16 cellular contexts compared by ENCODE assay signal in genomic region chr6:142912125-142912524, GRCh38. TPM values are rescaled to one million over a fixed set of nuclear protein-coding genes. Genes with fewer than 3 reads are reported as not detected.
DNase-seq lines count a peak whose midpoint lies in the region; ATAC-seq and TF ChIP-seq lines count a peak whose summit lies in the region.
"Had no signal": no experiment of that assay in that cellular context is flagged by ENCODE, and none has a peak within 500 bp of the region (broad histone marks: within the 10 kb centered on the region; RNA-seq: fewer than 3 reads in every experiment).

No MANE protein-coding gene starts in this region.

- peaks cover 74 to 91% (median 85%) of the 10 kb centered on the region in 4 donors for H3K4me1 Mint-ChIP-seq in CD4-positive, alpha-beta memory T cell
- H3K4me1 Mint-ChIP-seq in GM23338: peaks cover 29% of the 10 kb centered on the region
- H3K4me1 Mint-ChIP-seq in activated T-helper 17 cell treated with anti-CD3 and anti-CD28 coated beads, Interleukin-2, amount 50 U/mL, for 72 hours: peaks cover 66% of the 10 kb centered on the region

- H3F3A ChIP-seq in GM23338 (replicated peaks; ENCODE audit: low read depth): no peaks in the 10 kb centered on the region

- H3K27me3 Mint-ChIP-seq in CD4-positive, alpha-beta memory T cell: no peaks in the 10 kb centered on the region
- H3K27me3 Mint-ChIP-seq in GM23338 (ENCODE audit: insufficient read depth, low read depth, poor library complexity): no peaks in the 10 kb centered on the region
- no peaks in the 10 kb centered on the region for H3K27me3 Mint-ChIP-seq in activated T-helper 17 cell treated with anti-CD3 and anti-CD28 coated beads, Interleukin-2, amount 50 U/mL, for 72 hours

- peak overlapping the region; percentile 31 for H3K4me2 ChIP-seq in GM23338

- H3K4me1 ChIP-seq in CD4-positive, alpha-beta memory T cell (ENCODE audit: insufficient read depth, low read length): peaks cover 97% of the 10 kb centered on the region
- H3K4me1 ChIP-seq in GM23338 (ENCODE audit: insufficient read depth): peaks cover 18% of the 10 kb centered on the region
- H3K4me1 ChIP-seq: adrenal gland, gastroesophageal sphincter, transverse colon had no signal

- H3K27ac Mint-ChIP-seq in CD4-positive, alpha-beta memory T cell: peak overlapping the region in 6 of 7 donors; percentile 98 to 100 (median 99)
- H3K27ac Mint-ChIP-seq in GM23338: 0 out of 2 replicates have a peak overlapping the region, but pooled peaks have one; percentile 1
- peak overlapping the region; percentile 95 for H3K27ac Mint-ChIP-seq in activated T-helper 17 cell treated with anti-CD3 and anti-CD28 coated beads, Interleukin-2, amount 50 U/mL, for 72 hours

- H3K9me2 ChIP-seq in GM23338 (ENCODE audit: insufficient read depth): no peaks in the 10 kb centered on the region; the same call in 1 of the 2 replicates

- no peak for TF ChIP-seq CTCF in GM23338 (conservative IDR thresholded peaks at IDR 0.05; ENCODE audit: low read depth in 2 of 2)

- no peak overlapping the region for H3K4me3 ChIP-seq in CD4-positive, alpha-beta memory T cell (ENCODE audit: low read length in 2 of 2)
- H3K4me3 ChIP-seq in GM23338: no peak overlapping the region
- H3K4me3 ChIP-seq: adrenal gland, gastroesophageal sphincter, SK-N-MC, transverse colon had no signal

- H3K36me3 ChIP-seq in CD4-positive, alpha-beta memory T cell (ENCODE audit: insufficient read depth, low read length): no peaks in the 10 kb centered on the region
- H3K36me3 ChIP-seq in GM23338 (ENCODE audit: insufficient read depth): no peaks in the 10 kb centered on the region
- H3K36me3 ChIP-seq: adrenal gland, gastroesophageal sphincter, transverse colon had no signal

- no peak for DNase-seq in CD4-positive, alpha-beta memory T cell
- peak; percentile 55 for DNase-seq in GM23338 (ENCODE audit: low spot score)
- DNase-seq in iPS-NIHi11 (ENCODE audit: low spot score): peak; percentile 20
- DNase-seq in DMS 273 (lab: John Stamatoyannopoulos, UW; ENCODE audit: unreplicated experiment): no peak
- DNase-seq in DMS 273 treated with DMSO at 0.1 percent for 48 hours (lab: John Stamatoyannopoulos, UW): no peak
- no peak for DNase-seq in NCI-H2107 treated with DMSO at 0.1 percent for 48 hours (lab: John Stamatoyannopoulos, UW; ENCODE audit: unreplicated experiment)
- no peak for DNase-seq in inferior parietal cortex (ENCODE audit: extremely low spot score)
- DNase-seq: adrenal gland, Karpas-422, NCI-H1092 treated with DMSO at 0.1 percent for 48 hours, small intestine, transverse colon had no signal

- peaks cover 2 to 13% of the 10 kb centered on the region in 2 donors for H3K36me3 Mint-ChIP-seq in CD4-positive, alpha-beta memory T cell
- peaks cover 22% of the 10 kb centered on the region for H3K36me3 Mint-ChIP-seq in GM23338 (ENCODE audit: low read depth)
- H3K36me3 Mint-ChIP-seq in activated T-helper 17 cell treated with anti-CD3 and anti-CD28 coated beads, Interleukin-2, amount 50 U/mL, for 72 hours (ENCODE audit: low read depth): peaks cover 58% of the 10 kb centered on the region

- no peaks in the 10 kb centered on the region for H4K20me1 ChIP-seq in GM23338 (replicated peaks; ENCODE audit: insufficient read depth)

- POLR2A ChIA-PET in CD4-positive, alpha-beta memory T cell (lab: Charles Lee; ENCODE audit: partially characterized antibody): interaction anchor here (0.7 to 6.3 kb wide), 9 partner anchors 9 to 55 kb away, joined by 3 to 111 read pairs (median 8); no protein-coding TSS in a partner anchor

- no peaks in the 10 kb centered on the region for H3K27me3 ChIP-seq in CD4-positive, alpha-beta memory T cell (ENCODE audit: insufficient read depth, low read length)
- no peaks in the 10 kb centered on the region for H3K27me3 ChIP-seq in GM23338 (ENCODE audit: insufficient read depth)
- H3K27me3 ChIP-seq: adrenal gland, gastroesophageal sphincter, transverse colon had no signal

- H3K4me3 Mint-ChIP-seq in CD4-positive, alpha-beta memory T cell: peak overlapping the region; percentile 84 to 95 (median 88)
- peak overlapping the region; percentile 11; the same call in 1 of the 3 replicates for H3K4me3 Mint-ChIP-seq in GM23338
- H3K4me3 Mint-ChIP-seq in activated T-helper 17 cell treated with anti-CD3 and anti-CD28 coated beads, Interleukin-2, amount 50 U/mL, for 72 hours: peak overlapping the region; percentile 75

- CTCF ChIA-PET in CD4-positive, alpha-beta memory T cell (lab: Charles Lee; ENCODE audit: partially characterized antibody): interaction anchor here (0.7 to 1.6 kb wide), 3 partner anchors 13 to 167 kb away, joined by 3 to 6 read pairs (median 3); no protein-coding TSS in a partner anchor

- ATAC-seq in GM23338: peak; percentile 85
- no peak for ATAC-seq in activated T-helper 17 cell treated with anti-CD3 and anti-CD28 coated beads, Interleukin-2, amount 50 U/mL, for 72 hours (replicated peaks)
- ATAC-seq: gastroesophageal sphincter, HCT116 had no signal

- peak overlapping the region; percentile 85 for H3K27ac ChIP-seq in CD4-positive, alpha-beta memory T cell (ENCODE audit: low read depth, low read length)
- H3K27ac ChIP-seq in GM23338 (ENCODE audit: low read depth): no peak overlapping the region
- H3K27ac ChIP-seq: adrenal gland, gastroesophageal sphincter, SK-N-MC had no signal

- H3K79me2 ChIP-seq in GM23338 (replicated peaks; ENCODE audit: insufficient read depth): peaks cover 17% of the 10 kb centered on the region

- intact Hi-C loops in CD4-positive, alpha-beta memory T cell (cut with micrococcal nuclease): loop anchor here (2.0 to 10.0 kb wide), 2 partner anchors 55 to 113 kb away; no protein-coding TSS in a partner anchor

- no peaks in the 10 kb centered on the region for H3K9me3 Mint-ChIP-seq in CD4-positive, alpha-beta memory T cell
- H3K9me3 Mint-ChIP-seq in GM23338: peaks cover 16% of the 10 kb centered on the region
- H3K9me3 Mint-ChIP-seq in activated T-helper 17 cell treated with anti-CD3 and anti-CD28 coated beads, Interleukin-2, amount 50 U/mL, for 72 hours: no peaks in the 10 kb centered on the region

- H2AFZ ChIP-seq in GM23338: no peak overlapping the region

- H3K9me3 ChIP-seq in CD4-positive, alpha-beta memory T cell (ENCODE audit: control insufficient read depth in 1 of 2, low read length in 2 of 2): no peaks in the 10 kb centered on the region
- H3K9me3 ChIP-seq: adrenal gland, gastroesophageal sphincter, transverse colon had no signal

RNA-seq across cellular contexts. Expression of gene HIVEP2, which starts 32.9 kb away (rescaled TPM):
- total RNA-seq in CD4-positive, alpha-beta memory T cell: 10 to 100 TPM; 90.6 to 92.7 TPM
- polyA plus RNA-seq in CD4-positive, alpha-beta memory T cell: 10 to 100 TPM in 1 of 2 donors, 1 to 10 TPM in 1; 5.0 to 22.9 TPM
- 6.6 and 7.4 TPM in 2 replicates for total RNA-seq in GM23338 (2014; rRNA removed; shearing (Covaris generic))
- 1.5 and 1.6 TPM in 2 replicates for polyA plus RNA-seq in GM23338 (2016; fragmentation: Nextera tagmentation; extraction: Ambion mirVana)
- total RNA-seq in activated T-helper 17 cell treated with anti-CD3 and anti-CD28 coated beads, Interleukin-2, amount 50 U/mL, for 72 hours: 10 to 100 TPM; 33.0 to 53.5 TPM

Comparison
In these comparisons a context has a peak if more than half of its experiments do, and no peak if none do; other contexts are left out.
1. DNase-seq: peak in GM23338 (single experiment) and iPS-NIHi11 (single experiment); none in CD4-positive, alpha-beta memory T cell (0 of 5), DMS 273 (single experiment), DMS 273 treated with DMSO at 0.1 percent for 48 hours (single experiment), NCI-H2107 treated with DMSO at 0.1 percent for 48 hours (single experiment) and inferior parietal cortex (single experiment).
2. H3K27ac Mint-ChIP-seq: peak in every context shown above with its lines; median percentile 99 in CD4-positive, alpha-beta memory T cell; 95 in activated T-helper 17 cell treated with anti-CD3 and anti-CD28 coated beads, Interleukin-2, amount 50 U/mL, for 72 hours; 1 in GM23338.
3. H3K4me3 Mint-ChIP-seq: peak in every context shown above with its lines; median percentile 88 in CD4-positive, alpha-beta memory T cell; 75 in activated T-helper 17 cell treated with anti-CD3 and anti-CD28 coated beads, Interleukin-2, amount 50 U/mL, for 72 hours; 11 in GM23338.